1 cellular context compared by ENCODE assay signal in the genomic region with DNA sequence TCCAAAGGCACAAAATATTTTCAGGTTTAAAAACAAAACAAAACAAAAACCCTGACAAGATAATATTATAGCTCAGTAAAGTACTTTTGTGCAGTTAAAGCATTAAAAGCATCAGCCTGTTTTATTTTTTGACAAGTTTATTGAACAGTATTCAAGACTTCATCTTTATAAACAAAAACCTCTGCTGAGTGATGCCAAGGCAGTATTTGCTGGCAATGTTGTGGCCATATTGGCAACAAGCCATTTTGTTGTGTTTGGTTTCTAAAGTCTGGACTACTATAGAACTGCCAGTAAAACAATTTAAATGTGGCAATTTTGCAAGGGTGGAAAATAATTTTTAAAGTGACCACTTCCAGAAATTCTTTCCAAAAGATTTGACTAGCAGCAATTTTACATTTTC.
TF ChIP-seq lines count a peak whose summit lies in the region.

No MANE protein-coding gene starts in this region.

TF ChIP-seq in endothelial cell of umbilical vein, 7 proteins besides CTCF, POLR2A, EP300 and RAD21 (continued from another document):
- TF ChIP-seq GATA2 (IDR thresholded peaks at IDR 0.05; ENCODE audit: insufficient read depth, insufficient read length, low read depth, low read length) (no peak), EZH2 (IDR thresholded peaks at IDR 0.05; ENCODE audit: borderline replicate concordance, low read depth, low read length, severe bottlenecking) (no peak), POLR2AphosphoS5 (IDR thresholded peaks at IDR 0.05; ENCODE audit: insufficient read depth, low read depth, low read length) (no peak), JUN (IDR thresholded peaks at IDR 0.05; ENCODE audit: borderline replicate concordance, insufficient read depth, insufficient read length, low read depth) (no peak), FOS (IDR thresholded peaks at IDR 0.05; ENCODE audit: borderline replicate concordance, insufficient read depth, low read length) (no peak)
- TF ChIP-seq, protein P1, sequence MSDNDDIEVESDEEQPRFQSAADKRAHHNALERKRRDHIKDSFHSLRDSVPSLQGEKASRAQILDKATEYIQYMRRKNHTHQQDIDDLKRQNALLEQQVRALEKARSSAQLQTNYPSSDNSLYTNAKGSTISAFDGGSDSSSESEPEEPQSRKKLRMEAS (IDR thresholded peaks at IDR 0.05; ENCODE audit: insufficient read depth, insufficient read length) = no peak
